In genomic region chr9:17614246-17614645, GRCh38 we compare ENCODE assay signal across 18 cellular contexts. TPM values are rescaled to one million over a fixed set of nuclear protein-coding genes. Genes with fewer than 3 reads are reported as not detected.
DNase-seq lines count a peak whose midpoint lies in the region; ATAC-seq, FAIRE-seq and TF ChIP-seq lines count a peak whose summit lies in the region.
"Had no signal": no experiment of that assay in that cellular context is flagged by ENCODE, and none has a peak within 500 bp of the region (broad histone marks: within the 10 kb centered on the region; RNA-seq: fewer than 3 reads in every experiment).

No MANE protein-coding gene starts in this region.

- BruUV-seq in OCI-LY7 (replicated peaks; lab: Mats Ljungman, UMichigan) = no TSS peak

- H3K27ac ChIP-seq in astrocyte (ENCODE audit: low read depth, low read length) = no peak overlapping the region
- no peak overlapping the region for H3K27ac ChIP-seq in OCI-LY7 (ENCODE audit: low read depth, low read length, poor library complexity, severe bottlenecking)

- H3K4me1 ChIP-seq in astrocyte (ENCODE audit: insufficient read depth, low read length) = peaks cover 10% of the 10 kb centered on the region
- H3K4me1 ChIP-seq in OCI-LY7 (ENCODE audit: insufficient read depth, low read length, poor library complexity, severe bottlenecking) = no peaks in the 10 kb centered on the region
- H3K4me1 ChIP-seq: BE2C had no signal

- intact Hi-C loops in OCI-LY7 (cut with micrococcal nuclease; ENCODE audit: unreplicated experiment) = loop anchor here (10.0 kb wide), 1 partner anchor 79 kb away; no protein-coding TSS in a partner anchor

- H3K27me3 Mint-ChIP-seq in astrocyte (ENCODE audit: low read depth, unreplicated experiment) = peaks cover 4% of the 10 kb centered on the region
- H3K27me3 Mint-ChIP-seq: CD4-positive, CD25-positive, alpha-beta regulatory T cell; CD8-positive, alpha-beta memory T cell had no signal

- H3K4me2 ChIP-seq in astrocyte (ENCODE audit: low read length) (peak overlapping the region; percentile 61), OCI-LY7 (ENCODE audit: low read length) (no peak overlapping the region)

- H3K9me3 ChIP-seq in astrocyte (ENCODE audit: insufficient read depth, low read depth, low read length) = no peaks in the 10 kb centered on the region
- no peaks in the 10 kb centered on the region for H3K9me3 ChIP-seq in OCI-LY7 (ENCODE audit: low read length)
- H3K9me3 ChIP-seq: BE2C had no signal

- no peak for FAIRE-seq in astrocyte (lab: Jason Lieb, UNC)
- FAIRE-seq: A204.1, G401.6, GM12891, GM19239, H1 had no signal

- CTCF ChIA-PET in OCI-LY7 (lab: Charles Lee; ENCODE audit: unreplicated experiment) = no interaction called here

- no peaks in the 10 kb centered on the region for H3K9me3 Mint-ChIP-seq in astrocyte (ENCODE audit: unreplicated experiment)
- H3K9me3 Mint-ChIP-seq: H9 had no signal

- H4K20me1 ChIP-seq in astrocyte (ENCODE audit: insufficient read depth, low read length) = no peaks in the 10 kb centered on the region
- H4K20me1 ChIP-seq in OCI-LY7 (ENCODE audit: insufficient read depth, low read length) = no peaks in the 10 kb centered on the region

- H3K36me3 ChIP-seq in astrocyte (ENCODE audit: insufficient read depth, low read length) (no peaks in the 10 kb centered on the region), OCI-LY7 (ENCODE audit: insufficient read depth, low read length) (no peaks in the 10 kb centered on the region)
- H3K36me3 ChIP-seq: BE2C had no signal

- H3K79me2 ChIP-seq in astrocyte (ENCODE audit: insufficient read depth, low read length) = no peaks in the 10 kb centered on the region
- H3K79me2 ChIP-seq in OCI-LY7 (ENCODE audit: insufficient read depth, low read depth, low read length) = no peaks in the 10 kb centered on the region

- ATAC-seq in HG03280 (IDR thresholded peaks at IDR 0.05; ENCODE audit: unreplicated experiment) (no peak), HG02852 (IDR thresholded peaks at IDR 0.05; ENCODE audit: unreplicated experiment) (no peak)

- no peak for TF ChIP-seq CTCF in astrocyte (IDR thresholded peaks at IDR 0.05; ENCODE audit: insufficient read depth, low read depth, low read length)
- TF ChIP-seq CTCF in OCI-LY7 (conservative IDR thresholded peaks at IDR 0.05; ENCODE audit: low read length) = no peak

- no peak overlapping the region for H3K27ac Mint-ChIP-seq in astrocyte (ENCODE audit: unreplicated experiment)
- H3K27ac Mint-ChIP-seq: CD4-positive, CD25-positive, alpha-beta regulatory T cell; CD8-positive, alpha-beta memory T cell; H9 had no signal

- H3K4me3 ChIP-seq in astrocyte (ENCODE audit: insufficient read depth, low read depth, low read length) (no peak overlapping the region), OCI-LY7 (ENCODE audit: low read depth, low read length, poor library complexity, severe bottlenecking) (no peak overlapping the region)

- H3K36me3 Mint-ChIP-seq in astrocyte (ENCODE audit: low read depth, unreplicated experiment) = no peaks in the 10 kb centered on the region
- H3K36me3 Mint-ChIP-seq: CD4-positive, CD25-positive, alpha-beta regulatory T cell; CD8-positive, alpha-beta memory T cell had no signal

- peak; percentile 65 to 67 for DNase-seq in NCI-H446 (lab: John Stamatoyannopoulos, UW)
- no peak for DNase-seq in astrocyte (ENCODE audit: low read depth)
- peak; percentile 13 for DNase-seq in globus pallidus (ENCODE audit: low spot score)
- no peak for DNase-seq in OCI-LY7 (ENCODE audit: low spot score)
- DNase-seq in SHP77 treated with DMSO at 0.1 percent for 48 hours (lab: John Stamatoyannopoulos, UW) = no peak
- DNase-seq: ACHN; BE2C; CD4-positive, CD25-positive, alpha-beta regulatory T cell; CD8-positive, alpha-beta memory T cell; DND-41; H9 had no signal

- H2AFZ ChIP-seq in astrocyte (ENCODE audit: low read depth, low read length) (no peak overlapping the region), OCI-LY7 (ENCODE audit: low read length) (no peak overlapping the region)

- peaks cover 12% of the 10 kb centered on the region for H3K4me1 Mint-ChIP-seq in astrocyte (ENCODE audit: low read depth, unreplicated experiment)
- H3K4me1 Mint-ChIP-seq: CD4-positive, CD25-positive, alpha-beta regulatory T cell; CD8-positive, alpha-beta memory T cell had no signal

- POLR2A ChIA-PET in OCI-LY7 (lab: Charles Lee) = interaction anchor here (0.6 to 0.8 kb wide), 3 partner anchors 16 to 890 kb away, joined by 3 to 4 read pairs (median 3); no protein-coding TSS in a partner anchor

- no peak overlapping the region for H3K4me3 Mint-ChIP-seq in astrocyte (ENCODE audit: unreplicated experiment)
- H3K4me3 Mint-ChIP-seq: CD4-positive, CD25-positive, alpha-beta regulatory T cell; CD8-positive, alpha-beta memory T cell; H9 had no signal

- H3K27me3 ChIP-seq in astrocyte (ENCODE audit: insufficient read depth, low read length) = no peaks in the 10 kb centered on the region

- no peaks in the 10 kb centered on the region for H3K9me2 ChIP-seq in OCI-LY7 (ENCODE audit: insufficient read depth, low read length)

- no peak overlapping the region for H3K9ac ChIP-seq in astrocyte (ENCODE audit: low read length)

RNA-seq across cellular contexts. Expression of gene SH3GL2, which starts 35.4 kb away (rescaled TPM):
- 0.16 TPM in 1 of 2 replicates, not detected in the other for total RNA-seq in astrocyte
- total RNA-seq in OCI-LY7 (2014; rRNA removed; shearing (Covaris generic)) = not detected in 2 replicates
- not detected in 2 replicates for total RNA-seq in OCI-LY7 (2022)
- total RNA-seq: CD4-positive, CD25-positive, alpha-beta regulatory T cell; CD8-positive, alpha-beta memory T cell had no signal

Comparison
In these comparisons a context has a peak if more than half of its experiments do, and no peak if none do; other contexts are left out.
1. DNase-seq: peak in NCI-H446 (2 of 2) and globus pallidus (single experiment); none in astrocyte (single experiment), OCI-LY7 (single experiment) and SHP77 treated with DMSO at 0.1 percent for 48 hours (single experiment).